8 cellular contexts compared by ENCODE assay signal in the genomic region with DNA sequence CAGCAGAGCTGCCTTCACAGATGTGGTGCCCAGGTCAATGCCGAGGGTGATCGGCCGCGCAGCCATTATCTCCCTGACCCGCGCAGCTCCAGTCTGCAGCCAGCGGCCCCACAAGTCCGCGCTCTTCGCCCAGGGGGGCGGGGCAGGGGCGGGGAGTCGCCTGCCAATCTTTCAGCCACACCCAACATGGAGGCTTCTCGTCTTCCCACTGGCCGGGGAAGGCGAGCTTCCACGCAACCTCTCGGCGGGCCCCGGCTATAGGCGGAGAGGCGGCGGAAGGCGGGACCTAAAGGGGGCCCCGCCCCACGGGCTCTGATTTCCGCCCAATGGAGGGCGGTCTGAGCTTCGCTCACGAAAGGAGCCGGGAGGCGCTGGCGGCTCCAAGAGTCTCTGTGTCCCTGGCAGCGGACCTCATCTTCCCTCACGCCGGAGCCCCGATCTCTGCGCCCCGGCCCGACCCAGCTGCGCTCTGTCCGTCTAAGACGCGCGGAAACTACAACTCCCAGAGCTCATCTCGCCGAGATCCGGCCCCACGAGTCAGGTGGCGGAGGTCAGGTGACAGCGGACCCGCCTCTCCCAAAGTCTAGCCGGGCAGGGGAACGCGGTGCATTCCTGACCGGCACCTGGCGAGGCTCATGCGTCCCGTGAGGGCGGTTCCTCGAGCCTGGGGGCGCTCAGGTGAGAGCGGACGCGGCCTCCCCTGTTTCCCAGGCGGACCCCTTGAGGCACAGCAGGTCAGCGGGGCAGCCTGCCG. TPM values are rescaled to one million over a fixed set of nuclear protein-coding genes. Genes with fewer than 3 reads are reported as not detected.
DNase-seq lines count a peak whose midpoint lies in the region; ATAC-seq, FAIRE-seq and TF ChIP-seq lines count a peak whose summit lies in the region.

Gene CTNS (plus strand): TSS at position 607 of the 754 bp plus-strand sequence. CDS start 3,447 bp downstream, outside the sequence.
A gene with protein sequence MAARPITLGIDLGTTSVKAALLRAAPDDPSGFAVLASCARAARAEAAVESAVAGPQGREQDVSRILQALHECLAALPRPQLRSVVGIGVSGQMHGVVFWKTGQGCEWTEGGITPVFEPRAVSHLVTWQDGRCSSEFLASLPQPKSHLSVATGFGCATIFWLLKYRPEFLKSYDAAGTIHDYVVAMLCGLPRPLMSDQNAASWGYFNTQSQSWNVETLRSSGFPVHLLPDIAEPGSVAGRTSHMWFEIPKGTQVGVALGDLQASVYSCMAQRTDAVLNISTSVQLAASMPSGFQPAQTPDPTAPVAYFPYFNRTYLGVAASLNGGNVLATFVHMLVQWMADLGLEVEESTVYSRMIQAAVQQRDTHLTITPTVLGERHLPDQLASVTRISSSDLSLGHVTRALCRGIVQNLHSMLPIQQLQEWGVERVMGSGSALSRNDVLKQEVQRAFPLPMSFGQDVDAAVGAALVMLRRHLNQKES (minus strand): TSS at position 97 of the 754 bp plus-strand sequence. CDS start 31 bp downstream, at position 66.

- peak within 1 kb of the TSS; percentile 67 for H3K27ac ChIP-seq in smooth muscle cell (ENCODE audit: low read depth)

- peak within 1 kb of the TSS; percentile 97 for H3K4me2 ChIP-seq in smooth muscle cell

- no peaks in the 10 kb centered on the region for H4K20me1 ChIP-seq in smooth muscle cell (ENCODE audit: low read depth)

- peaks cover 6% of the 10 kb centered on the region for H3K4me1 ChIP-seq in smooth muscle cell (ENCODE audit: low read depth)

- H3K36me3 ChIP-seq in bronchial epithelial cell (ENCODE audit: control insufficient read depth, insufficient read depth, low read length) (peaks cover 3% of the 10 kb centered on the region), smooth muscle cell (ENCODE audit: low read depth) (no peaks in the 10 kb centered on the region)

- H3K79me2 ChIP-seq in smooth muscle cell (ENCODE audit: low read depth): peaks cover 8% of the 10 kb centered on the region

- H3K9ac ChIP-seq in smooth muscle cell (ENCODE audit: low read depth): peak within 1 kb of the TSS; percentile 85

- H3K27me3 ChIP-seq in bronchial epithelial cell (ENCODE audit: control insufficient read depth, insufficient read depth, low read length) (no peaks in the 10 kb centered on the region), smooth muscle cell (ENCODE audit: low read depth) (no peaks in the 10 kb centered on the region)

- peak within 1 kb of the TSS; percentile 89 for H3K4me3 ChIP-seq in AG04449 (ENCODE audit: low read depth, low read length)
- H3K4me3 ChIP-seq in WI38 (ENCODE audit: low read depth, low read length): peak within 1 kb of the TSS; percentile 90
- H3K4me3 ChIP-seq in bronchial epithelial cell (ENCODE audit: low read depth, low read length): peak within 1 kb of the TSS; percentile 95
- H3K4me3 ChIP-seq in smooth muscle cell: peak within 1 kb of the TSS; percentile 82

- FAIRE-seq in bronchial epithelial cell (lab: Jason Lieb, UNC): no peak

- under 1% methylated on average over 63 of the region's 68 CpGs for WGBS in smooth muscle cell (ENCODE audit: low lambda C conversion rate)

- H3F3A ChIP-seq in smooth muscle cell (ENCODE audit: low read depth): no peaks in the 10 kb centered on the region

- CTCF ChIA-PET in AG04449 (lab: Yijun Ruan, JAX): interaction anchor here (5.4 kb wide), 1 partner anchor 12 kb away, joined by 40 read pairs; no protein-coding TSS in a partner anchor

- H3K9me3 ChIP-seq in smooth muscle cell (replicated peaks; ENCODE audit: low read depth): no peaks in the 10 kb centered on the region

- POLR2A ChIA-PET in AG04449 (lab: Yijun Ruan, JAX): interaction anchor here (0.7 to 1.4 kb wide), 7 partner anchors 11 to 87 kb away, joined by 3 to 11 read pairs (median 4); partner anchors contain the start of genes EMC6, HASPIN and TAX1BP3

- H2AFZ ChIP-seq in smooth muscle cell (ENCODE audit: low read depth): no peak within 1 kb of the TSS

- DNase-seq in AG04449 (ENCODE audit: low read depth, low spot score) (peak; percentile 70), NCI-H2227 treated with DMSO at 0.1 percent for 48 hours (lab: John Stamatoyannopoulos, UW) (peak; percentile 86), bronchial epithelial cell (ENCODE audit: low read depth) (peak; percentile 84), iPS-NIHi11 (ENCODE audit: low spot score) (peak; percentile 99), smooth muscle cell (lab: John Stamatoyannopoulos, UW; ENCODE audit: unreplicated experiment) (peak; percentile 83)

- no peak for TF ChIP-seq CTCF in AG04449 (IDR thresholded peaks at IDR 0.05; ENCODE audit: insufficient read depth, low read length, missing control alignments)
- TF ChIP-seq CTCF in WI38 (IDR thresholded peaks at IDR 0.05; ENCODE audit: low read depth, low read length): no peak
- TF ChIP-seq CTCF in bronchial epithelial cell (IDR thresholded peaks at IDR 0.05; ENCODE audit: insufficient read depth, low read length, severe bottlenecking): no peak
- TF ChIP-seq CTCF in smooth muscle cell (IDR thresholded peaks at IDR 0.05; ENCODE audit: borderline replicate concordance, insufficient read depth, poor library complexity, severe bottlenecking): no peak

- peak; percentile 93 for ATAC-seq in GM18907 (IDR thresholded peaks at IDR 0.05; ENCODE audit: unreplicated experiment)
- ATAC-seq in HG03159 (IDR thresholded peaks at IDR 0.05; ENCODE audit: unreplicated experiment): peak; percentile 89

RNA-seq across cellular contexts. Expression of gene CTNS, which starts in this region (rescaled TPM):
- total RNA-seq in bronchial epithelial cell (15.0 and 31.3 TPM in 2 replicates), smooth muscle cell (20.6 and 24.9 TPM in 2 replicates)
- 13.7 and 15.8 TPM in 2 replicates for polyA plus RNA-seq in smooth muscle cell

RNA-seq across cellular contexts. Expression of the second gene that starts in this region (rescaled TPM):
- total RNA-seq in bronchial epithelial cell (7.6 and 9.0 TPM in 2 replicates), smooth muscle cell (9.0 and 9.5 TPM in 2 replicates)
- polyA plus RNA-seq in smooth muscle cell: 5.3 and 8.2 TPM in 2 replicates

Comparison
In these comparisons a context has a peak if more than half of its experiments do, and no peak if none do; other contexts are left out.
1. Peak in every context shown above with its lines: DNase-seq, ATAC-seq, H3K4me3 ChIP-seq and H3K27ac ChIP-seq.